In the genomic region with DNA sequence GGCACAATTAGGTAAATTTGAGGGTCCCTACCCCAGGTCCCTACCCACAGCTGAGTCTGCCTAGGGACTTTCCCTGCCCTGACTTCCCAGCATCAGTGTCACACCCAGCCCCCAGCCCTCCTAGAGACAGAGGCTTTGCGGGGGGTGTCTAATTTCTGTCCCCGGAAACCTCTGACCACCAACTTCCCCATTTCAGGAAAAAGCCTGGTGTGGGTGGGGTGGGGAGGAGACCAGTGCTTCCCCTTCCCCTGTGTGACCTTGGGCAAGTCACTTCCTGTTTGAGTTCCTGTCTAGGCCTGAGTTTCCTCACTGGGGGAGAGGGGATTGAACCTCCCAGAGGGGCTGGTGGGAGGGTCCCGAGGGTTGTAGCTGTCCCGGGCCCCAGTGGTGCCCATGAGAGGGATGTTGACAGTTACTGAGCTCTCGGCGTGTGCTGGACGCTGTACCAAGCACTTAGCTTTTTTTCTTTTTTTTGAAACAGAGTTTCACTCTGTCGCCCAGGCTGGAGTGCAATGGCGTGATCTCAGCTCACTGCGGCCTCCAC, we compare ENCODE assay signal across 8 cellular contexts. TPM values are rescaled to one million over a fixed set of nuclear protein-coding genes. Genes with fewer than 3 reads are reported as not detected.
A peak's percentile ranks its signal among the peaks of the same experiment; 100 is the strongest.
DNase-seq lines count a peak whose midpoint lies in the region; ATAC-seq and TF ChIP-seq lines count a peak whose summit lies in the region.

No MANE protein-coding gene starts in this region.

- H4K20me1 ChIP-seq in DOHH2 (ENCODE audit: control insufficient read depth, insufficient read depth, low read depth, low read length) = peaks cover 23% of the 10 kb centered on the region; the same call in 1 of the 2 replicates

- H3K4me3 ChIP-seq in DOHH2 (ENCODE audit: low read length) = peak overlapping the region; percentile 52

- ATAC-seq in natural killer cell treated with Interleukin-12 subunit alpha and Interleukin-12 subunit beta and Interleukin-15 and Interleukin-18, amount 100 ng/mL, for 72 hours = peak; percentile 82 to 85
- ATAC-seq in GM18498 (IDR thresholded peaks at IDR 0.05; ENCODE audit: unreplicated experiment) = no peak
- no peak for ATAC-seq in WTC11

- peak overlapping the region; percentile 93 to 96 for H3K27ac Mint-ChIP-seq in natural killer cell treated with Interleukin-12 subunit alpha and Interleukin-12 subunit beta and Interleukin-15 and Interleukin-18, amount 100 ng/mL, for 72 hours
- no peak overlapping the region for H3K27ac Mint-ChIP-seq in WTC11

- no peaks in the 10 kb centered on the region for H3K27me3 ChIP-seq in DOHH2 (ENCODE audit: control insufficient read depth, low read length)

- H3K4me1 ChIP-seq in DOHH2 (ENCODE audit: control insufficient read depth, low read length) = peaks cover 55% of the 10 kb centered on the region

- peaks cover 15% of the 10 kb centered on the region; the same call in 1 of the 2 replicates for H3F3A ChIP-seq in DOHH2 (ENCODE audit: control insufficient read depth, insufficient read depth)

- POLR2A ChIA-PET in WTC11 (lab: Charles Lee) = no interaction called here

- no peaks in the 10 kb centered on the region for H3K9me3 Mint-ChIP-seq in natural killer cell treated with Interleukin-12 subunit alpha and Interleukin-12 subunit beta and Interleukin-15 and Interleukin-18, amount 100 ng/mL, for 72 hours
- no peaks in the 10 kb centered on the region for H3K9me3 Mint-ChIP-seq in WTC11

- no peaks in the 10 kb centered on the region for H3K9me3 ChIP-seq in DOHH2 (ENCODE audit: control insufficient read depth, insufficient read depth, low read length)

- H3K79me2 ChIP-seq in DOHH2 (ENCODE audit: control insufficient read depth, low read length) = peaks cover 60% of the 10 kb centered on the region

- peak overlapping the region; percentile 77 for H3K4me2 ChIP-seq in DOHH2 (ENCODE audit: low read length)

- TF ChIP-seq CTCF in DOHH2 (IDR thresholded peaks at IDR 0.05; ENCODE audit: low read depth, low read length, poor library complexity, severe bottlenecking) (no peak), WTC11 (IDR thresholded peaks at IDR 0.05) (no peak)

- peak; percentile 78 for DNase-seq in NOMO-1 treated with DMSO at 0.1 percent for 48 hours (lab: John Stamatoyannopoulos, UW; ENCODE audit: unreplicated experiment)
- peak; percentile 87 for DNase-seq in natural killer cell treated with Interleukin-12 subunit alpha and Interleukin-12 subunit beta and Interleukin-15 and Interleukin-18, amount 100 ng/mL, for 72 hours (ENCODE audit: low spot score)
- no peak for DNase-seq in superior temporal gyrus (ENCODE audit: extremely low spot score)
- no peak for DNase-seq in NCI-H510A treated with DMSO at 0.1 percent for 48 hours (lab: John Stamatoyannopoulos, UW)
- DNase-seq in WTC11 (ENCODE audit: low spot score) = no peak

- no peaks in the 10 kb centered on the region for H3K27me3 Mint-ChIP-seq in natural killer cell treated with Interleukin-12 subunit alpha and Interleukin-12 subunit beta and Interleukin-15 and Interleukin-18, amount 100 ng/mL, for 72 hours
- H3K27me3 Mint-ChIP-seq in WTC11 (ENCODE audit: low read depth) = no peaks in the 10 kb centered on the region

- H3K27ac ChIP-seq in DOHH2 (ENCODE audit: low read depth, low read length) = peak overlapping the region; percentile 65
- peak overlapping the region; percentile 21 for H3K27ac ChIP-seq in cingulate gyrus (ENCODE audit: low read depth, low read length)

- H3K4me1 Mint-ChIP-seq in natural killer cell treated with Interleukin-12 subunit alpha and Interleukin-12 subunit beta and Interleukin-15 and Interleukin-18, amount 100 ng/mL, for 72 hours (ENCODE audit: low read depth in 2 of 2) = peaks cover 49 to 58% of the 10 kb centered on the region in 2 donors
- H3K4me1 Mint-ChIP-seq in WTC11 = peaks cover 15% of the 10 kb centered on the region

- H3K36me3 Mint-ChIP-seq in natural killer cell treated with Interleukin-12 subunit alpha and Interleukin-12 subunit beta and Interleukin-15 and Interleukin-18, amount 100 ng/mL, for 72 hours = peaks cover 21% of the 10 kb centered on the region
- peaks cover 18% of the 10 kb centered on the region for H3K36me3 Mint-ChIP-seq in WTC11

- no peaks in the 10 kb centered on the region for H3K9me2 ChIP-seq in DOHH2 (replicated peaks; ENCODE audit: control insufficient read depth, low read length)

- H3K4me3 Mint-ChIP-seq in natural killer cell treated with Interleukin-12 subunit alpha and Interleukin-12 subunit beta and Interleukin-15 and Interleukin-18, amount 100 ng/mL, for 72 hours = peak overlapping the region; percentile 63
- H3K4me3 Mint-ChIP-seq in WTC11 = no peak overlapping the region

- CTCF ChIA-PET in WTC11 (lab: Charles Lee) = interaction anchor here (0.5 to 1.9 kb wide), 5 partner anchors 13 to 76 kb away, joined by 3 to 9 read pairs (median 6); no protein-coding TSS in a partner anchor

- peaks cover 21% of the 10 kb centered on the region for H3K36me3 ChIP-seq in DOHH2 (ENCODE audit: control insufficient read depth, low read length)

TF ChIP-seq in WTC11, 78 proteins besides CTCF, POLR2A, EP300 and RAD21 (continues in another document):
- TF ChIP-seq, protein P1, sequence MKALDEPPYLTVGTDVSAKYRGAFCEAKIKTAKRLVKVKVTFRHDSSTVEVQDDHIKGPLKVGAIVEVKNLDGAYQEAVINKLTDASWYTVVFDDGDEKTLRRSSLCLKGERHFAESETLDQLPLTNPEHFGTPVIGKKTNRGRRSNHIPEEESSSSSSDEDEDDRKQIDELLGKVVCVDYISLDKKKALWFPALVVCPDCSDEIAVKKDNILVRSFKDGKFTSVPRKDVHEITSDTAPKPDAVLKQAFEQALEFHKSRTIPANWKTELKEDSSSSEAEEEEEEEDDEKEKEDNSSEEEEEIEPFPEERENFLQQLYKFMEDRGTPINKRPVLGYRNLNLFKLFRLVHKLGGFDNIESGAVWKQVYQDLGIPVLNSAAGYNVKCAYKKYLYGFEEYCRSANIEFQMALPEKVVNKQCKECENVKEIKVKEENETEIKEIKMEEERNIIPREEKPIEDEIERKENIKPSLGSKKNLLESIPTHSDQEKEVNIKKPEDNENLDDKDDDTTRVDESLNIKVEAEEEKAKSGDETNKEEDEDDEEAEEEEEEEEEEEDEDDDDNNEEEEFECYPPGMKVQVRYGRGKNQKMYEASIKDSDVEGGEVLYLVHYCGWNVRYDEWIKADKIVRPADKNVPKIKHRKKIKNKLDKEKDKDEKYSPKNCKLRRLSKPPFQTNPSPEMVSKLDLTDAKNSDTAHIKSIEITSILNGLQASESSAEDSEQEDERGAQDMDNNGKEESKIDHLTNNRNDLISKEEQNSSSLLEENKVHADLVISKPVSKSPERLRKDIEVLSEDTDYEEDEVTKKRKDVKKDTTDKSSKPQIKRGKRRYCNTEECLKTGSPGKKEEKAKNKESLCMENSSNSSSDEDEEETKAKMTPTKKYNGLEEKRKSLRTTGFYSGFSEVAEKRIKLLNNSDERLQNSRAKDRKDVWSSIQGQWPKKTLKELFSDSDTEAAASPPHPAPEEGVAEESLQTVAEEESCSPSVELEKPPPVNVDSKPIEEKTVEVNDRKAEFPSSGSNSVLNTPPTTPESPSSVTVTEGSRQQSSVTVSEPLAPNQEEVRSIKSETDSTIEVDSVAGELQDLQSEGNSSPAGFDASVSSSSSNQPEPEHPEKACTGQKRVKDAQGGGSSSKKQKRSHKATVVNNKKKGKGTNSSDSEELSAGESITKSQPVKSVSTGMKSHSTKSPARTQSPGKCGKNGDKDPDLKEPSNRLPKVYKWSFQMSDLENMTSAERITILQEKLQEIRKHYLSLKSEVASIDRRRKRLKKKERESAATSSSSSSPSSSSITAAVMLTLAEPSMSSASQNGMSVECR (CRISPR knock-in tag; IDR thresholded peaks at IDR 0.05; ENCODE audit: borderline replicate concordance) = no peak
- no peak for TF ChIP-seq JUN (CRISPR knock-in tag; IDR thresholded peaks at IDR 0.05)
- TF ChIP-seq KAT7 (CRISPR knock-in tag; IDR thresholded peaks at IDR 0.05; ENCODE audit: borderline replicate concordance) = no peak
- no peak for TF ChIP-seq FOXK1 (CRISPR knock-in tag; IDR thresholded peaks at IDR 0.05)
- no peak for TF ChIP-seq FOXJ3 (CRISPR knock-in tag; IDR thresholded peaks at IDR 0.05; ENCODE audit: borderline replicate concordance)
- TF ChIP-seq ETV6 (CRISPR knock-in tag; IDR thresholded peaks at IDR 0.05) = no peak
- no peak for TF ChIP-seq ZNF317 (CRISPR knock-in tag; IDR thresholded peaks at IDR 0.05; ENCODE audit: borderline replicate concordance, low read depth)
- TF ChIP-seq ATF2 (CRISPR knock-in tag; IDR thresholded peaks at IDR 0.05; ENCODE audit: borderline replicate concordance, low read depth) = no peak

RNA-seq across cellular contexts. Expression of gene VASP, which starts 7.9 kb away (rescaled TPM):
- 100 to 1,000 TPM; 447 to 589 TPM for total RNA-seq in natural killer cell treated with Interleukin-12 subunit alpha and Interleukin-12 subunit beta and Interleukin-15 and Interleukin-18, amount 100 ng/mL, for 72 hours
- total RNA-seq in WTC11 (2021) = 143 to 146 TPM (median 144 TPM) in 3 replicates

RNA-seq across cellular contexts. Expression of gene PPM1N, which starts 16.9 kb away (rescaled TPM):
- 1 to 10 TPM; 3.2 to 3.6 TPM for total RNA-seq in natural killer cell treated with Interleukin-12 subunit alpha and Interleukin-12 subunit beta and Interleukin-15 and Interleukin-18, amount 100 ng/mL, for 72 hours
- total RNA-seq in WTC11 (2021) = 10.3 to 15.1 TPM (median 14.2 TPM) in 3 replicates

RNA-seq across cellular contexts. Expression of gene RTN2, which starts 18.3 kb away (rescaled TPM):
- total RNA-seq in natural killer cell treated with Interleukin-12 subunit alpha and Interleukin-12 subunit beta and Interleukin-15 and Interleukin-18, amount 100 ng/mL, for 72 hours = 1 to 10 TPM; 5.9 to 7.8 TPM
- total RNA-seq in WTC11 (2021) = 25.1 to 27.8 TPM (median 27.4 TPM) in 3 replicates

RNA-seq across cellular contexts. Expression of gene FOSB, which starts 47.4 kb away (rescaled TPM):
- 10 to 100 TPM; 16.3 to 18.0 TPM for total RNA-seq in natural killer cell treated with Interleukin-12 subunit alpha and Interleukin-12 subunit beta and Interleukin-15 and Interleukin-18, amount 100 ng/mL, for 72 hours
- total RNA-seq in WTC11 (2021) = 2.3 to 7.2 TPM (median 5.4 TPM) in 3 replicates

Comparison
In these comparisons a context has a peak if more than half of its experiments do, and no peak if none do; other contexts are left out.
1. DNase-seq: peak in NOMO-1 treated with DMSO at 0.1 percent for 48 hours (single experiment) and natural killer cell treated with Interleukin-12 subunit alpha and Interleukin-12 subunit beta and Interleukin-15 and Interleukin-18, amount 100 ng/mL, for 72 hours (single experiment); none in superior temporal gyrus (single experiment), NCI-H510A treated with DMSO at 0.1 percent for 48 hours (single experiment) and WTC11 (single experiment).
2. ATAC-seq: peak in natural killer cell treated with Interleukin-12 subunit alpha and Interleukin-12 subunit beta and Interleukin-15 and Interleukin-18, amount 100 ng/mL, for 72 hours (2 of 2); none in GM18498 (single experiment) and WTC11 (single experiment).